9 cellular contexts compared by ENCODE assay signal in genomic region chr11:21511835-21512440, GRCh38.
DNase-seq lines count a peak whose midpoint lies in the region; ATAC-seq and TF ChIP-seq lines count a peak whose summit lies in the region.
"Had no signal": no experiment of that assay in that cellular context is flagged by ENCODE, and none has a peak within 500 bp of the region (broad histone marks: within the 10 kb centered on the region; RNA-seq: fewer than 3 reads in every experiment).

No MANE protein-coding gene starts in this region.

- TF ChIP-seq RAD21 in HCT116 (IDR thresholded peaks at IDR 0.05; ENCODE audit: low read depth): peak; percentile 22; the same call in 1 of the 2 replicates

- TF ChIP-seq CTCF in HCT116 (IDR thresholded peaks at IDR 0.05 in 2 of 3, conservative IDR thresholded peaks at IDR 0.05 in 1 of 3; ENCODE audit: borderline replicate concordance in 1 of 3, insufficient read depth in 1 of 3, low read depth in 2 of 3, low read length in 2 of 3): peak in 2 of 3 experiments; percentile 50 to 51; a peak in 2 of 6 replicates
- peak; percentile 78 for TF ChIP-seq CTCF in endothelial cell (IDR thresholded peaks at IDR 0.05; ENCODE audit: unreplicated experiment)
- TF ChIP-seq CTCF in neural crest cell (conservative IDR thresholded peaks at IDR 0.05): peak; percentile 84
- TF ChIP-seq CTCF in uterus (IDR thresholded peaks at IDR 0.05): no peak

- POLR2A ChIA-PET in HCT116 (lab: Charles Lee): no interaction called here

- no peak for ATAC-seq in activated T-cell treated with anti-CD3 and anti-CD28 coated beads, Interleukin-2, amount 50 U/mL, for 4 hours
- peak; percentile 40; the same call in 1 of the 2 replicates for ATAC-seq in HCT116

- H3K9me3 ChIP-seq in HCT116 (ENCODE audit: control insufficient read depth in 1 of 2, insufficient read depth in 1 of 2, low read depth in 1 of 2, low read length in 2 of 2) (peaks cover 0 to 10% of the 10 kb centered on the region in 2 experiments; a peak in 2 of 4 replicates), uterus (no peaks in the 10 kb centered on the region)

- TF ChIP-seq POLR2A in HCT116 (IDR thresholded peaks at IDR 0.05; ENCODE audit: borderline replicate concordance, extremely low read depth, insufficient read depth, insufficient read length): no peak
- no peak for TF ChIP-seq POLR2A in uterus (IDR thresholded peaks at IDR 0.05)

- no peaks in the 10 kb centered on the region for H3K79me2 ChIP-seq in HCT116 (ENCODE audit: insufficient read depth, low read length)

- intact Hi-C loops in HCT116 (cut with micrococcal nuclease) (loop anchor here (2.0 kb wide), 1 partner anchor 863 kb away; no protein-coding TSS in a partner anchor), uterus (cut with DNase I; ENCODE audit: low total_unique reads) (no loop called here)

- H3K27me3 ChIP-seq in HCT116 (ENCODE audit: insufficient read depth, low read length) (no peaks in the 10 kb centered on the region), uterus (no peaks in the 10 kb centered on the region)

- no peaks in the 10 kb centered on the region; the same call in 1 of the 2 replicates for H4K20me1 ChIP-seq in HCT116 (ENCODE audit: insufficient read depth)

- no peak overlapping the region for H3K9ac ChIP-seq in HCT116 (ENCODE audit: low read length)

- H3K4me3 ChIP-seq in HCT116 (replicated peaks in 1 of 2; ENCODE audit: low read depth in 1 of 2, low read length in 2 of 2): no peak overlapping the region
- H3K4me3 ChIP-seq in uterus: no peak overlapping the region

- H3K9me3 Mint-ChIP-seq in activated T-cell treated with anti-CD3 and anti-CD28 coated beads, Interleukin-2, amount 50 U/mL, for 24 hours: no peaks in the 10 kb centered on the region
- no peaks in the 10 kb centered on the region for H3K9me3 Mint-ChIP-seq in activated T-cell treated with anti-CD3 and anti-CD28 coated beads, Interleukin-2, amount 50 U/mL, for 4 hours
- no peaks in the 10 kb centered on the region for H3K9me3 Mint-ChIP-seq in endothelial cell (ENCODE audit: unreplicated experiment)
- H3K9me3 Mint-ChIP-seq in neural crest cell: no peaks in the 10 kb centered on the region

- H3K9me2 ChIP-seq in HCT116 (ENCODE audit: insufficient read depth): no peaks in the 10 kb centered on the region

- H3K36me3 ChIP-seq in HCT116 (ENCODE audit: control insufficient read depth in 1 of 2, insufficient read depth in 2 of 2, low read length in 2 of 2) (no peaks in the 10 kb centered on the region; a peak in 1 of 4 replicates), uterus (no peaks in the 10 kb centered on the region)

- no peaks in the 10 kb centered on the region for H3K27me3 Mint-ChIP-seq in activated T-cell treated with anti-CD3 and anti-CD28 coated beads, Interleukin-2, amount 50 U/mL, for 24 hours
- no peaks in the 10 kb centered on the region for H3K27me3 Mint-ChIP-seq in activated T-cell treated with anti-CD3 and anti-CD28 coated beads, Interleukin-2, amount 50 U/mL, for 4 hours (ENCODE audit: low read depth)
- H3K27me3 Mint-ChIP-seq in endothelial cell (ENCODE audit: unreplicated experiment) (no peaks in the 10 kb centered on the region), neural crest cell (ENCODE audit: low read depth) (peaks cover 2% of the 10 kb centered on the region)
- H3K27me3 Mint-ChIP-seq: central memory CD8-positive, alpha-beta T cell had no signal

- RAD21 ChIA-PET in HCT116 (lab: Charles Lee; ENCODE audit: low non-redundant PET in 1 of 2, low total read pairs in 2 of 2, uncharacterized antibody in 2 of 2, unreplicated experiment in 2 of 2): no interaction called here

- CTCF ChIA-PET in HCT116 (lab: Charles Lee): no interaction called here

- no peaks in the 10 kb centered on the region for H3K4me1 ChIP-seq in HCT116 (ENCODE audit: control insufficient read depth in 1 of 2, insufficient read depth in 2 of 2, low read length in 2 of 2)
- H3K4me1 ChIP-seq in uterus: no peaks in the 10 kb centered on the region

- H2AFZ ChIP-seq in HCT116 (ENCODE audit: low read depth, low read length, poor library complexity, severe bottlenecking): no peak overlapping the region

- no peak overlapping the region for H3K27ac ChIP-seq in HCT116 (ENCODE audit: low read depth, low read length)
- H3K27ac ChIP-seq in uterus: no peak overlapping the region

- H3K4me2 ChIP-seq in HCT116 (ENCODE audit: low read length): no peak overlapping the region

- no peak overlapping the region for H3K27ac Mint-ChIP-seq in activated T-cell treated with anti-CD3 and anti-CD28 coated beads, Interleukin-2, amount 50 U/mL, for 24 hours
- H3K27ac Mint-ChIP-seq in endothelial cell (ENCODE audit: unreplicated experiment) (no peak overlapping the region), neural crest cell (ENCODE audit: unreplicated experiment) (no peak overlapping the region)

- BruUV-seq in HCT116 (replicated peaks; lab: Mats Ljungman, UMichigan): no TSS peak

- no peaks in the 10 kb centered on the region for H3K4me1 Mint-ChIP-seq in activated T-cell treated with anti-CD3 and anti-CD28 coated beads, Interleukin-2, amount 50 U/mL, for 24 hours (ENCODE audit: low read depth)
- no peaks in the 10 kb centered on the region for H3K4me1 Mint-ChIP-seq in activated T-cell treated with anti-CD3 and anti-CD28 coated beads, Interleukin-2, amount 50 U/mL, for 4 hours (ENCODE audit: low read depth)
- H3K4me1 Mint-ChIP-seq in endothelial cell (ENCODE audit: unreplicated experiment) (no peaks in the 10 kb centered on the region), neural crest cell (no peaks in the 10 kb centered on the region)
- H3K4me1 Mint-ChIP-seq: central memory CD8-positive, alpha-beta T cell had no signal

- H3K4me3 Mint-ChIP-seq in activated T-cell treated with anti-CD3 and anti-CD28 coated beads, Interleukin-2, amount 50 U/mL, for 24 hours: no peak overlapping the region
- no peak overlapping the region for H3K4me3 Mint-ChIP-seq in activated T-cell treated with anti-CD3 and anti-CD28 coated beads, Interleukin-2, amount 50 U/mL, for 4 hours
- H3K4me3 Mint-ChIP-seq in endothelial cell (ENCODE audit: unreplicated experiment): no peak overlapping the region
- no peak overlapping the region for H3K4me3 Mint-ChIP-seq in neural crest cell
- H3K4me3 Mint-ChIP-seq: central memory CD8-positive, alpha-beta T cell had no signal

- no peaks in the 10 kb centered on the region for H3K36me3 Mint-ChIP-seq in activated T-cell treated with anti-CD3 and anti-CD28 coated beads, Interleukin-2, amount 50 U/mL, for 24 hours (ENCODE audit: low read depth)
- H3K36me3 Mint-ChIP-seq in activated T-cell treated with anti-CD3 and anti-CD28 coated beads, Interleukin-2, amount 50 U/mL, for 4 hours (ENCODE audit: insufficient read depth): no peaks in the 10 kb centered on the region
- no peaks in the 10 kb centered on the region for H3K36me3 Mint-ChIP-seq in endothelial cell (ENCODE audit: low read depth, unreplicated experiment)
- H3K36me3 Mint-ChIP-seq in neural crest cell (ENCODE audit: low read depth): no peaks in the 10 kb centered on the region

- DNase-seq in activated T-cell treated with anti-CD3 and anti-CD28 coated beads, Interleukin-2, amount 50 U/mL, for 24 hours: peak; percentile 30
- DNase-seq in activated T-cell treated with anti-CD3 and anti-CD28 coated beads, Interleukin-2, amount 50 U/mL, for 4 hours: no peak
- peak; percentile 3 for DNase-seq in HCT116 (ENCODE audit: low read depth, low spot score)
- peak; percentile 21 for DNase-seq in M059J (ENCODE audit: low read depth)
- peak; percentile 84 for DNase-seq in RKO (ENCODE audit: low spot score)
- peak; percentile 86 for DNase-seq in endothelial cell (ENCODE audit: low spot score)
- DNase-seq in neural crest cell (ENCODE audit: low read depth, low spot score): peak; percentile 71
- DNase-seq in uterus: no peak

TF ChIP-seq in HCT116, 20 proteins besides CTCF, POLR2A, EP300 and RAD21:
- TF ChIP-seq EGR1 (IDR thresholded peaks at IDR 0.05; ENCODE audit: low read depth) (no peak), SRF (IDR thresholded peaks at IDR 0.05; ENCODE audit: low read depth) (no peak), FOSL1 (IDR thresholded peaks at IDR 0.05; ENCODE audit: low read depth) (no peak), ZNF274 (IDR thresholded peaks at IDR 0.05; ENCODE audit: low read depth, low read length) (no peak), YY1 (IDR thresholded peaks at IDR 0.05; ENCODE audit: extremely low read depth, insufficient replicate concordance, low read depth, low read length) (no peak), ELF1 (IDR thresholded peaks at IDR 0.05; ENCODE audit: borderline replicate concordance, low read depth) (no peak)

Comparison
In these comparisons a context has a peak if more than half of its experiments do, and no peak if none do; other contexts are left out.
1. DNase-seq: peak in activated T-cell treated with anti-CD3 and anti-CD28 coated beads, Interleukin-2, amount 50 U/mL, for 24 hours (single experiment), HCT116 (single experiment), M059J (single experiment), RKO (single experiment), endothelial cell (single experiment) and neural crest cell (single experiment); none in activated T-cell treated with anti-CD3 and anti-CD28 coated beads, Interleukin-2, amount 50 U/mL, for 4 hours (single experiment) and uterus (0 of 2).
2. CTCF ChIP-seq: peak in HCT116 (2 of 3), endothelial cell (single experiment) and neural crest cell (single experiment); none in uterus (0 of 4).